28 cellular contexts compared by ENCODE assay signal in the genomic region with DNA sequence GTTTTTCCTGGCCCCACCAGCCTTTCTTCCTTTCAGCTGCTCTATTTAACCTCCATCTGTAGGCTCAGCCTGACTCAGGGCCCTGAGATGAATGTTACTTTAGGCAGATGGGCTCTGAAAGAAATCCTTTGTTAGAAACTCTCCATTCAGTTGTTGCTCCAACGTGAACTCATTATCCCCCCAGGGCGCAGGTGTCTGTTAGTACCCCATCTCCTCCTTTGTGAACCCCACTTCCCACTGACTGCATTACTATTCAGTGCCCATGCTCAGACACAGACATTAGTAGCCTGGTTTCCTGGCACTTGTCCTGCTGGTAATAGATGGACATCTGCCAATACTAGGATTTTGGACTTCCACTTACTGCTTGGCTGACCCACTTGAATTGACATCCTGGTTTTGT.
DNase-seq lines count a peak whose midpoint lies in the region; ATAC-seq, FAIRE-seq and TF ChIP-seq lines count a peak whose summit lies in the region.
"Had no signal": no experiment of that assay in that cellular context is flagged by ENCODE, and none has a peak within 500 bp of the region (broad histone marks: within the 10 kb centered on the region; RNA-seq: fewer than 3 reads in every experiment).

No MANE protein-coding gene starts in this region.

- no peak for FAIRE-seq in HepG2 (lab: Jason Lieb, UNC)
- FAIRE-seq: K562 had no signal

- H3K27me3 Mint-ChIP-seq in neural crest cell (ENCODE audit: low read depth) = no peaks in the 10 kb centered on the region
- H3K27me3 Mint-ChIP-seq in activated CD4-positive, alpha-beta memory T cell treated with anti-CD3 and anti-CD28 coated beads for 36 hours = no peaks in the 10 kb centered on the region
- no peaks in the 10 kb centered on the region for H3K27me3 Mint-ChIP-seq in T-helper 2 cell treated with Interferon-gamma antibody and Interleukin-4, amounts not matched to agents 5 μg/mL and 100 μg/mL, for 36 hours (ENCODE audit: low read depth)
- H3K27me3 Mint-ChIP-seq: CD4-positive, alpha-beta T cell; stimulated activated naive CD8-positive, alpha-beta T cell treated with anti-CD3 and anti-CD28 coated beads, Interleukin-15, Interleukin-2, amounts not matched to agents 100 ng/mL and 50 ng/mL, for 24 hours had no signal

- no peak overlapping the region for H3K4me2 ChIP-seq in HepG2 (ENCODE audit: low read depth, low read length)

- no peaks in the 10 kb centered on the region for H3K4me1 ChIP-seq in HepG2 (ENCODE audit: insufficient read depth, low read length)
- H3K4me1 ChIP-seq: body of pancreas, heart right ventricle, left lung, tibial nerve had no signal

- H3K4me3 ChIP-seq in HepG2 (replicated peaks in 1 of 3; ENCODE audit: insufficient read depth in 1 of 3, low read depth in 2 of 3, low read length in 3 of 3) = no peak overlapping the region
- H3K4me3 ChIP-seq: body of pancreas, GM23248, heart right ventricle, K562, left lung, tibial nerve had no signal

- H3K27me3 ChIP-seq in HepG2 (ENCODE audit: control insufficient read depth in 1 of 2, insufficient read depth in 2 of 2, low read length in 2 of 2) = no peaks in the 10 kb centered on the region
- H3K27me3 ChIP-seq: body of pancreas, heart right ventricle, left lung, tibial nerve had no signal

- POLR2A ChIA-PET in activated CD4-positive, alpha-beta memory T cell treated with anti-CD3 and anti-CD28 coated beads for 36 hours (lab: Charles Lee) = no interaction called here
- POLR2A ChIA-PET in HepG2 (lab: Yijun Ruan, JAX) = no interaction called here

- H3K9me3 Mint-ChIP-seq in neural crest cell = peaks cover 3% of the 10 kb centered on the region
- peaks cover 12% of the 10 kb centered on the region for H3K9me3 Mint-ChIP-seq in activated CD4-positive, alpha-beta memory T cell treated with anti-CD3 and anti-CD28 coated beads for 36 hours
- H3K9me3 Mint-ChIP-seq in T-helper 2 cell treated with Interferon-gamma antibody and Interleukin-4, amounts not matched to agents 5 μg/mL and 100 μg/mL, for 36 hours = no peaks in the 10 kb centered on the region
- H3K9me3 Mint-ChIP-seq: CD4-positive, alpha-beta T cell; mesothelial cell of epicardium; stimulated activated naive CD8-positive, alpha-beta T cell treated with anti-CD3 and anti-CD28 coated beads, Interleukin-15, Interleukin-2, amounts not matched to agents 100 ng/mL and 50 ng/mL, for 24 hours had no signal

- TF ChIP-seq CTCF in neural crest cell (conservative IDR thresholded peaks at IDR 0.05) (no peak), HepG2 (CRISPR knock-in tag; IDR thresholded peaks at IDR 0.05) (no peak)

- H3K27ac ChIP-seq in HepG2 (ENCODE audit: extremely low read length, insufficient read depth, low read length) = no peak overlapping the region
- H3K27ac ChIP-seq: body of pancreas, GM23248, heart right ventricle, left lung, tibial nerve had no signal

- in situ Hi-C loops in G401 (cut with HindIII; ENCODE audit: low sequenced_read_pairs) (no loop called here), HepG2 (cut with HindIII; ENCODE audit: extremely low pct_ligation_motif_present, low pct_unique_long_range_greater_than_20kb) (no loop called here)

- no peaks in the 10 kb centered on the region for H3K9me3 ChIP-seq in HepG2 (ENCODE audit: low read length)
- H3K9me3 ChIP-seq: body of pancreas, tibial nerve had no signal

- ATAC-seq in HepG2 = no peak
- ATAC-seq: body of pancreas, heart right ventricle, K562, left lung, natural killer cell, sciatic nerve had no signal

- no peak overlapping the region for H3K4me3 Mint-ChIP-seq in neural crest cell
- H3K4me3 Mint-ChIP-seq in activated CD4-positive, alpha-beta memory T cell treated with anti-CD3 and anti-CD28 coated beads for 36 hours = no peak overlapping the region
- no peak overlapping the region for H3K4me3 Mint-ChIP-seq in T-helper 2 cell treated with Interferon-gamma antibody and Interleukin-4, amounts not matched to agents 5 μg/mL and 100 μg/mL, for 36 hours
- H3K4me3 Mint-ChIP-seq: CD4-positive, alpha-beta T cell; mesothelial cell of epicardium; natural killer cell; stimulated activated naive CD8-positive, alpha-beta T cell treated with anti-CD3 and anti-CD28 coated beads, Interleukin-15, Interleukin-2, amounts not matched to agents 100 ng/mL and 50 ng/mL, for 24 hours had no signal

- peak overlapping the region; percentile 72 for H3K27ac Mint-ChIP-seq in neural crest cell (ENCODE audit: unreplicated experiment)
- no peak overlapping the region for H3K27ac Mint-ChIP-seq in activated CD4-positive, alpha-beta memory T cell treated with anti-CD3 and anti-CD28 coated beads for 36 hours
- no peak overlapping the region for H3K27ac Mint-ChIP-seq in T-helper 2 cell treated with Interferon-gamma antibody and Interleukin-4, amounts not matched to agents 5 μg/mL and 100 μg/mL, for 36 hours
- H3K27ac Mint-ChIP-seq: CD4-positive, alpha-beta T cell; mesothelial cell of epicardium; natural killer cell; stimulated activated naive CD8-positive, alpha-beta T cell treated with anti-CD3 and anti-CD28 coated beads, Interleukin-15, Interleukin-2, amounts not matched to agents 100 ng/mL and 50 ng/mL, for 24 hours had no signal

- no peaks in the 10 kb centered on the region for H3K36me3 ChIP-seq in HepG2 (replicated peaks in 1 of 2; ENCODE audit: control insufficient read depth in 1 of 2, insufficient read depth in 2 of 2, low read length in 2 of 2)
- H3K36me3 ChIP-seq: heart right ventricle, left lung, tibial nerve had no signal

- intact Hi-C loops in activated CD4-positive, alpha-beta memory T cell treated with anti-CD3 and anti-CD28 coated beads for 36 hours (cut with micrococcal nuclease) = no loop called here
- intact Hi-C loops in HepG2 (cut with micrococcal nuclease; ENCODE audit: unreplicated experiment) = no loop called here

- H3K79me2 ChIP-seq in HepG2 (ENCODE audit: insufficient read depth, low read length) = no peaks in the 10 kb centered on the region

- no peak for TF ChIP-seq POLR2A in HepG2 (IDR thresholded peaks at IDR 0.05; ENCODE audit: insufficient read depth in 1 of 2, low read depth in 2 of 2, low read length in 2 of 2)

- BruUV-seq in HepG2 (replicated peaks; lab: Mats Ljungman, UMichigan) = no TSS peak

- peaks cover 15% of the 10 kb centered on the region for H3K4me1 Mint-ChIP-seq in neural crest cell
- H3K4me1 Mint-ChIP-seq in activated CD4-positive, alpha-beta memory T cell treated with anti-CD3 and anti-CD28 coated beads for 36 hours (ENCODE audit: low read depth) = no peaks in the 10 kb centered on the region
- H3K4me1 Mint-ChIP-seq in T-helper 2 cell treated with Interferon-gamma antibody and Interleukin-4, amounts not matched to agents 5 μg/mL and 100 μg/mL, for 36 hours (ENCODE audit: low read depth) = no peaks in the 10 kb centered on the region
- H3K4me1 Mint-ChIP-seq: natural killer cell had no signal

- H4K20me1 ChIP-seq in HepG2 (ENCODE audit: insufficient read depth, low read length) = no peaks in the 10 kb centered on the region

- CTCF ChIA-PET in activated CD4-positive, alpha-beta memory T cell treated with anti-CD3 and anti-CD28 coated beads for 36 hours (lab: Charles Lee) = no interaction called here
- CTCF ChIA-PET in HepG2 (lab: Yijun Ruan, JAX; ENCODE audit: low intra/inter-chr PET ratio, low total read pairs) = no interaction called here

- WGBS in HepG2 (ENCODE audit: low lambda C conversion rate) = 0% methylated on average over 2 of the region's 2 CpGs

- H3K36me3 Mint-ChIP-seq in neural crest cell (ENCODE audit: low read depth) = no peaks in the 10 kb centered on the region
- H3K36me3 Mint-ChIP-seq in activated CD4-positive, alpha-beta memory T cell treated with anti-CD3 and anti-CD28 coated beads for 36 hours = no peaks in the 10 kb centered on the region
- H3K36me3 Mint-ChIP-seq in T-helper 2 cell treated with Interferon-gamma antibody and Interleukin-4, amounts not matched to agents 5 μg/mL and 100 μg/mL, for 36 hours (ENCODE audit: low read depth) = no peaks in the 10 kb centered on the region
- H3K36me3 Mint-ChIP-seq: mesothelial cell of epicardium, natural killer cell had no signal

- TF ChIP-seq EP300 in HepG2 (IDR thresholded peaks at IDR 0.05; ENCODE audit: low read depth in 2 of 2, low read length in 2 of 2) (no peak), HepG2 (CRISPR knock-in tag; IDR thresholded peaks at IDR 0.05; ENCODE audit: borderline replicate concordance) (no peak)

- peak; percentile 62 for DNase-seq in G401 (ENCODE audit: low spot score)
- DNase-seq in NCI-H128 (lab: John Stamatoyannopoulos, UW; ENCODE audit: unreplicated experiment) = peak; percentile 9
- DNase-seq in cerebellar cortex (ENCODE audit: low spot score) = peak; percentile 58
- DNase-seq in neural crest cell (ENCODE audit: low read depth, low spot score) = peak; percentile 1
- DNase-seq in activated CD4-positive, alpha-beta memory T cell treated with anti-CD3 and anti-CD28 coated beads for 36 hours = no peak
- DNase-seq in SIG-M5 (lab: John Stamatoyannopoulos, UW) = no peak
- DNase-seq in T-helper 2 cell treated with Interferon-gamma antibody and Interleukin-4, amounts not matched to agents 5 μg/mL and 100 μg/mL, for 36 hours (ENCODE audit: low spot score) = no peak
- DNase-seq in HepG2 (ENCODE audit: low spot score) = no peak
- DNase-seq: activated CD4-positive, alpha-beta T cell treated with anti-CD3 and anti-CD28 coated beads for 48 hours; activated naive CD4-positive, alpha-beta T cell; activated T-cell treated with anti-CD3 and anti-CD28 coated beads, Interleukin-2, amount 50 U/mL, for 48 hours; body of pancreas; CD4-positive, alpha-beta T cell; DMS 273 treated with DMSO at 0.1 percent for 48 hours; effector CD8-positive, alpha-beta T cell; erythroblast; GM23248; heart right ventricle; left lung; natural killer cell; NCI-H1694 treated with DMSO at 0.1 percent for 48 hours; NCI-H510A treated with DMSO at 0.1 percent for 48 hours; RPMI8226 had no signal

- no peak overlapping the region for H3K9ac ChIP-seq in HepG2 (ENCODE audit: insufficient read depth, low read depth, low read length)
- H3K9ac ChIP-seq: GM23248 had no signal

- H2AFZ ChIP-seq in HepG2 (ENCODE audit: low read length) = no peak overlapping the region
- H2AFZ ChIP-seq: GM23248 had no signal

- no peak for TF ChIP-seq RAD21 in HepG2 (CRISPR knock-in tag; IDR thresholded peaks at IDR 0.05)

TF ChIP-seq in HepG2, 621 proteins besides CTCF, POLR2A, EP300 and RAD21 (continues in another document):
- TF ChIP-seq ZNF251 (CRISPR knock-in tag; IDR thresholded peaks at IDR 0.05) = no peak
- TF ChIP-seq ZNF33B (CRISPR knock-in tag; IDR thresholded peaks at IDR 0.05) = no peak
- no peak for TF ChIP-seq NBN (conservative IDR thresholded peaks at IDR 0.05)
- TF ChIP-seq ZSCAN21 (CRISPR knock-in tag; IDR thresholded peaks at IDR 0.05; ENCODE audit: borderline replicate concordance) = no peak
- no peak for TF ChIP-seq ZNF598 (CRISPR knock-in tag; IDR thresholded peaks at IDR 0.05; ENCODE audit: borderline replicate concordance)
- no peak for TF ChIP-seq CREB1 (IDR thresholded peaks at IDR 0.05)
- TF ChIP-seq CREB1 (CRISPR knock-in tag; IDR thresholded peaks at IDR 0.05) = no peak
- no peak for TF ChIP-seq ZNF577 (CRISPR knock-in tag; IDR thresholded peaks at IDR 0.05; ENCODE audit: borderline replicate concordance, low read depth)
- TF ChIP-seq ZNF720 (CRISPR knock-in tag; IDR thresholded peaks at IDR 0.05) = no peak
- no peak for TF ChIP-seq SMAD3 (CRISPR knock-in tag; IDR thresholded peaks at IDR 0.05)
- TF ChIP-seq ZNF549 (CRISPR knock-in tag; IDR thresholded peaks at IDR 0.05) = no peak
- TF ChIP-seq ZNF326 (CRISPR knock-in tag; IDR thresholded peaks at IDR 0.05; ENCODE audit: borderline replicate concordance) = no peak

Comparison
In these comparisons a context has a peak if more than half of its experiments do, and no peak if none do; other contexts are left out.
1. DNase-seq: peak in G401 (single experiment), NCI-H128 (single experiment), cerebellar cortex (single experiment) and neural crest cell (single experiment); none in activated CD4-positive, alpha-beta memory T cell treated with anti-CD3 and anti-CD28 coated beads for 36 hours (single experiment), SIG-M5 (single experiment), T-helper 2 cell treated with Interferon-gamma antibody and Interleukin-4, amounts not matched to agents 5 μg/mL and 100 μg/mL, for 36 hours (single experiment) and HepG2 (single experiment).